In the genomic region with DNA sequence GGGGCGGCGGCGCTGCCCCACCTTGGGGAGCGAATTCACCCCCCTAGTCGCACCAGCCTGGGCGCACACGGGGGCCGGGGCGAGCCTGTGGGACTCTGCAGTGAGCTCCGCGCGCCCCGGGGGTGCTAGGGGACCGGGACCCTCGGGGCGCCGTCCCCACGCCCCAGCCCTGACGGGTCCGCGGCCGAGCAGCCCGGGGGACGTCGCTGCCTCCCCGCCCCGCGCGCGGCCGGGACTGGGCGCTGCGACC, we compare ENCODE assay signal across 8 cellular contexts. TPM values are rescaled to one million over a fixed set of nuclear protein-coding genes. Genes with fewer than 3 reads are reported as not detected.
DNase-seq lines count a peak whose midpoint lies in the region; ATAC-seq and TF ChIP-seq lines count a peak whose summit lies in the region.

No MANE protein-coding gene starts in this region.

- POLR2A ChIA-PET in activated naive CD8-positive, alpha-beta T cell treated with anti-CD3 and anti-CD28 coated beads, Interleukin-2, amount 10 ng/mL, durations not matched to agents 7 days and 5 days (lab: Charles Lee) = no interaction called here

- no peak for TF ChIP-seq RAD21 in liver (IDR thresholded peaks at IDR 0.05)

- in situ Hi-C loops in transverse colon (cut with MboI; ENCODE audit: low pct_ligation_motif_present in 1 of 4, low pct_unique_long_range_greater_than_20kb in 1 of 4, low sequenced_read_pairs in 3 of 4) = loop anchor here in 3 of 4 donors (25.0 kb wide), 1 partner anchor 702 kb away; a partner anchor contains a TSS

- peaks cover 19% of the 10 kb centered on the region for H3K4me1 Mint-ChIP-seq in activated naive CD8-positive, alpha-beta T cell treated with anti-CD3 and anti-CD28 coated beads, Interleukin-2, amount 10 ng/mL, durations not matched to agents 7 days and 5 days

- WGBS in liver = 1% methylated on average over 33 of the region's 33 CpGs
- WGBS in transverse colon (ENCODE audit: low coverage in 1 of 2), 2 donors = 0% methylated on average over 2 of the region's 33 CpGs; no CpG with 5 or more reads in 1 of the 2 donors

- H3K36me3 ChIP-seq in liver (ENCODE audit: control insufficient read depth in 4 of 4, insufficient read depth in 3 of 4, low read depth in 1 of 4, low read length in 3 of 4) = no peaks in the 10 kb centered on the region
- H3K36me3 ChIP-seq in transverse colon = no peaks in the 10 kb centered on the region

- H3K4me1 ChIP-seq in liver (ENCODE audit: control insufficient read depth in 4 of 4, insufficient read depth in 4 of 4, low read length in 3 of 4) = peaks cover 0 to 15% (median 13%) of the 10 kb centered on the region in 4 donors
- H3K4me1 ChIP-seq in transverse colon = peaks cover 0 to 22% (median 15%) of the 10 kb centered on the region in 4 donors

- H3K27ac ChIP-seq in liver (ENCODE audit: low read depth in 1 of 2, low read length in 2 of 2) = peak overlapping the region in 1 of 2 donors; percentile 15
- peak overlapping the region; percentile 83 to 91 (median 86) for H3K27ac ChIP-seq in transverse colon

- H3K27me3 ChIP-seq in liver (ENCODE audit: control insufficient read depth in 4 of 4, insufficient read depth in 4 of 4, low read length in 3 of 4) = no peaks in the 10 kb centered on the region
- H3K27me3 ChIP-seq in transverse colon = no peaks in the 10 kb centered on the region

- no peak for TF ChIP-seq POLR2A in transverse colon (IDR thresholded peaks at IDR 0.05)

- intact Hi-C loops in transverse colon (cut with DNase I; ENCODE audit: low total_unique reads) = no loop called here

- TF ChIP-seq CTCF in liver (IDR thresholded peaks at IDR 0.05; ENCODE audit: low read depth, low read length, missing input control) (no peak), transverse colon (IDR thresholded peaks at IDR 0.05) (no peak)

- H3K9ac ChIP-seq in liver (ENCODE audit: low read depth in 1 of 2, low read length in 2 of 2) = peak overlapping the region in 1 of 2 donors; percentile 33

- H3K27ac Mint-ChIP-seq in activated naive CD8-positive, alpha-beta T cell treated with anti-CD3 and anti-CD28 coated beads, Interleukin-2, amount 10 ng/mL, durations not matched to agents 7 days and 5 days = peak overlapping the region; percentile 67

- no peak for TF ChIP-seq EP300 in transverse colon (IDR thresholded peaks at IDR 0.05; ENCODE audit: low read depth)

- no peaks in the 10 kb centered on the region for H3K9me3 Mint-ChIP-seq in activated naive CD8-positive, alpha-beta T cell treated with anti-CD3 and anti-CD28 coated beads, Interleukin-2, amount 10 ng/mL, durations not matched to agents 7 days and 5 days

- no peak for ATAC-seq in activated naive CD8-positive, alpha-beta T cell treated with anti-CD3 and anti-CD28 coated beads, Interleukin-2, amount 10 ng/mL, durations not matched to agents 7 days and 5 days (ENCODE audit: low read depth)
- ATAC-seq in GM21619 (IDR thresholded peaks at IDR 0.05; ENCODE audit: unreplicated experiment) (no peak), HG03432 (IDR thresholded peaks at IDR 0.05; ENCODE audit: unreplicated experiment) (no peak)

- H3K9me3 ChIP-seq in liver (ENCODE audit: control insufficient read depth in 4 of 4, low read length in 3 of 4) = no peaks in the 10 kb centered on the region
- no peaks in the 10 kb centered on the region for H3K9me3 ChIP-seq in transverse colon

- peak; percentile 5 for DNase-seq in activated naive CD4-positive, alpha-beta T cell treated with Interleukin-2 at 50 U/mL for 16 hours
- DNase-seq in activated naive CD4-positive, alpha-beta T cell (lab: John Stamatoyannopoulos, UW) = no peak
- no peak for DNase-seq in activated naive CD8-positive, alpha-beta T cell treated with anti-CD3 and anti-CD28 coated beads, Interleukin-2, amount 10 ng/mL, durations not matched to agents 7 days and 5 days
- no peak for DNase-seq in transverse colon
- no peak for DNase-seq in hippocampal formation (lab: John Stamatoyannopoulos, UW)

- peaks cover 13% of the 10 kb centered on the region for H3K27me3 Mint-ChIP-seq in activated naive CD8-positive, alpha-beta T cell treated with anti-CD3 and anti-CD28 coated beads, Interleukin-2, amount 10 ng/mL, durations not matched to agents 7 days and 5 days

- peak overlapping the region; percentile 81 for H3K4me3 Mint-ChIP-seq in activated naive CD8-positive, alpha-beta T cell treated with anti-CD3 and anti-CD28 coated beads, Interleukin-2, amount 10 ng/mL, durations not matched to agents 7 days and 5 days

- H3K36me3 Mint-ChIP-seq in activated naive CD8-positive, alpha-beta T cell treated with anti-CD3 and anti-CD28 coated beads, Interleukin-2, amount 10 ng/mL, durations not matched to agents 7 days and 5 days = no peaks in the 10 kb centered on the region

- H3K4me3 ChIP-seq in liver (ENCODE audit: low read depth in 1 of 3, low read length in 3 of 3) (peak overlapping the region; percentile 63 to 97 (median 77)), transverse colon (peak overlapping the region; percentile 59 to 93 (median 70))

TF ChIP-seq in liver, 16 proteins besides CTCF, POLR2A, EP300 and RAD21:
- TF ChIP-seq FOXA2 (IDR thresholded peaks at IDR 0.05) (no peak), EGR1 (IDR thresholded peaks at IDR 0.05; ENCODE audit: low read depth in 2 of 2) (no peak), YY1 (IDR thresholded peaks at IDR 0.05) (no peak), GABPA (IDR thresholded peaks at IDR 0.05 in 1 of 2, conservative IDR thresholded peaks at IDR 0.05 in 1 of 2) (no peak), HNF4G (IDR thresholded peaks at IDR 0.05) (no peak), HNF4A (conservative IDR thresholded peaks at IDR 0.05) (no peak), RXRA (IDR thresholded peaks at IDR 0.05) (no peak), FOXA1 (IDR thresholded peaks at IDR 0.05) (no peak)
- TF ChIP-seq, protein P1, sequence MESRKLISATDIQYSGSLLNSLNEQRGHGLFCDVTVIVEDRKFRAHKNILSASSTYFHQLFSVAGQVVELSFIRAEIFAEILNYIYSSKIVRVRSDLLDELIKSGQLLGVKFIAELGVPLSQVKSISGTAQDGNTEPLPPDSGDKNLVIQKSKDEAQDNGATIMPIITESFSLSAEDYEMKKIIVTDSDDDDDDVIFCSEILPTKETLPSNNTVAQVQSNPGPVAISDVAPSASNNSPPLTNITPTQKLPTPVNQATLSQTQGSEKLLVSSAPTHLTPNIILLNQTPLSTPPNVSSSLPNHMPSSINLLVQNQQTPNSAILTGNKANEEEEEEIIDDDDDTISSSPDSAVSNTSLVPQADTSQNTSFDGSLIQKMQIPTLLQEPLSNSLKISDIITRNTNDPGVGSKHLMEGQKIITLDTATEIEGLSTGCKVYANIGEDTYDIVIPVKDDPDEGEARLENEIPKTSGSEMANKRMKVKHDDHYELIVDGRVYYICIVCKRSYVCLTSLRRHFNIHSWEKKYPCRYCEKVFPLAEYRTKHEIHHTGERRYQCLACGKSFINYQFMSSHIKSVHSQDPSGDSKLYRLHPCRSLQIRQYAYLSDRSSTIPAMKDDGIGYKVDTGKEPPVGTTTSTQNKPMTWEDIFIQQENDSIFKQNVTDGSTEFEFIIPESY (IDR thresholded peaks at IDR 0.05) = no peak
- TF ChIP-seq, protein P2, sequence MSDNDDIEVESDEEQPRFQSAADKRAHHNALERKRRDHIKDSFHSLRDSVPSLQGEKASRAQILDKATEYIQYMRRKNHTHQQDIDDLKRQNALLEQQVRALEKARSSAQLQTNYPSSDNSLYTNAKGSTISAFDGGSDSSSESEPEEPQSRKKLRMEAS (IDR thresholded peaks at IDR 0.05) = no peak
- TF ChIP-seq, protein P3, sequence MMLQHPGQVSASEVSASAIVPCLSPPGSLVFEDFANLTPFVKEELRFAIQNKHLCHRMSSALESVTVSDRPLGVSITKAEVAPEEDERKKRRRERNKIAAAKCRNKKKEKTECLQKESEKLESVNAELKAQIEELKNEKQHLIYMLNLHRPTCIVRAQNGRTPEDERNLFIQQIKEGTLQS (IDR thresholded peaks at IDR 0.05) = no peak

RNA-seq across cellular contexts. Expression of a gene that starts 0.5 kb away (rescaled TPM):
- 1 to 10 TPM; 7.3 to 7.4 TPM for total RNA-seq in activated naive CD8-positive, alpha-beta T cell treated with anti-CD3 and anti-CD28 coated beads, Interleukin-2, amount 10 ng/mL, durations not matched to agents 7 days and 5 days
- total RNA-seq in liver (10 to 100 TPM; 26.7 to 67.9 TPM), transverse colon (10 to 100 TPM; 39.5 to 68.8 (median 57.8) TPM)
- polyA plus RNA-seq in liver = 10 to 100 TPM; 45.9 to 47.5 TPM

RNA-seq across cellular contexts. Expression of a gene that starts 54.4 kb away (rescaled TPM):
- under 1 TPM; 0.37 to 0.42 TPM for total RNA-seq in activated naive CD8-positive, alpha-beta T cell treated with anti-CD3 and anti-CD28 coated beads, Interleukin-2, amount 10 ng/mL, durations not matched to agents 7 days and 5 days
- total RNA-seq in liver (under 1 TPM; 0.05 to 0.59 TPM), transverse colon (1 to 10 TPM in 2 of 4 donors, under 1 TPM in 1, not detected in 1; 0.37 to 4.9 (median 3.7) TPM)
- polyA plus RNA-seq in liver = under 1 TPM; 0.08 to 0.37 TPM
